ENCODE assay signal across 1 cellular context in the genomic region with DNA sequence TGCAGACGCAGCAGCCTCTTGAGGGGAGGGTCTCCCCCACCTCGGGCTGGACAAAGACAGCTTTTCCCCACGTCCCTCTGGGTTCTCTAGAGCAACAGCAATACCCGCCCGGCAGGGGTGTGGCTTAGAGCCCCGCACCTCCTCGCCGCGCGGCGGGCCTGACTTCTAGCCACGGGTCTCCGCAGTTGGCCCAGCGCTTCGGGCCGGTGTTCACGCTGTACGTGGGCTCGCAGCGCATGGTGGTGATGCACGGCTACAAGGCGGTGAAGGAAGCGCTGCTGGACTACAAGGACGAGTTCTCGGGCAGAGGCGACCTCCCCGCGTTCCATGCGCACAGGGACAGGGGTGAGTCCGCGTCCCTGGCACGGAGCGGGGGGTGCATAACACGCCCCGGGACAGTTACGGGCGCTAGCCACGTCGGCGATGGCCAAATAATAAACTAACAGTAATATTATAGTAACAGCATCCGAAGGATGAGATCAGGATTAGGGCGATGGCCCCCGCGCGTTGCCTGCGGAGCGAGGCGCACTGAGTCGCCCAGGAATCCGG.
TF ChIP-seq lines count a peak whose summit lies in the region.

No MANE protein-coding gene starts in this region.

TF ChIP-seq in K562, 482 proteins besides CTCF, POLR2A, EP300 and RAD21:
- TF ChIP-seq, protein P1, sequence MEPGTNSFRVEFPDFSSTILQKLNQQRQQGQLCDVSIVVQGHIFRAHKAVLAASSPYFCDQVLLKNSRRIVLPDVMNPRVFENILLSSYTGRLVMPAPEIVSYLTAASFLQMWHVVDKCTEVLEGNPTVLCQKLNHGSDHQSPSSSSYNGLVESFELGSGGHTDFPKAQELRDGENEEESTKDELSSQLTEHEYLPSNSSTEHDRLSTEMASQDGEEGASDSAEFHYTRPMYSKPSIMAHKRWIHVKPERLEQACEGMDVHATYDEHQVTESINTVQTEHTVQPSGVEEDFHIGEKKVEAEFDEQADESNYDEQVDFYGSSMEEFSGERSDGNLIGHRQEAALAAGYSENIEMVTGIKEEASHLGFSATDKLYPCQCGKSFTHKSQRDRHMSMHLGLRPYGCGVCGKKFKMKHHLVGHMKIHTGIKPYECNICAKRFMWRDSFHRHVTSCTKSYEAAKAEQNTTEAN (CRISPR knock-in tag; IDR thresholded peaks at IDR 0.05) = no peak
- TF ChIP-seq ZNF140 (CRISPR knock-in tag; IDR thresholded peaks at IDR 0.05) = no peak
- no peak for TF ChIP-seq HEY1 (CRISPR knock-in tag; IDR thresholded peaks at IDR 0.05; ENCODE audit: borderline replicate concordance)
